Comparison of ENCODE assay signal across 24 cellular contexts in genomic region chrX:10514891-10515290, GRCh38.
DNase-seq lines count a peak whose midpoint lies in the region; ATAC-seq, FAIRE-seq and TF ChIP-seq lines count a peak whose summit lies in the region.
"Had no signal": no experiment of that assay in that cellular context is flagged by ENCODE, and none has a peak within 500 bp of the region (broad histone marks: within the 10 kb centered on the region; RNA-seq: fewer than 3 reads in every experiment).

No MANE protein-coding gene starts in this region.

- intact Hi-C loops in right cardiac atrium (cut with DNase I) = loop anchor here in 1 of 4 donors (5.0 kb wide), 1 partner anchor 33 kb away; no protein-coding TSS in a partner anchor

- H4K20me1 ChIP-seq in GM23338 (replicated peaks; ENCODE audit: insufficient read depth) = no peaks in the 10 kb centered on the region

- no peak overlapping the region for H3K4me3 Mint-ChIP-seq in GM23338
- H3K4me3 Mint-ChIP-seq: activated CD4-positive, alpha-beta T cell treated with anti-CD3 and anti-CD28 coated beads, Interleukin-2, amount 10 ng/mL, durations not matched to agents 24 days and 14 days; activated naive CD4-positive, alpha-beta T cell treated with anti-CD3 and anti-CD28 coated beads, Interleukin-2, amount 10 ng/mL, durations not matched to agents 7 days and 5 days; activated T-cell treated with anti-CD3 and anti-CD28 coated beads, Interleukin-2, amount 50 U/mL, for 72 hours; central memory CD8-positive, alpha-beta T cell had no signal

- H3K79me2 ChIP-seq in GM23338 (replicated peaks; ENCODE audit: insufficient read depth) = 0 out of 2 replicates have a peak, but pooled peaks cover 12% of the 10 kb centered on the region

- no peaks in the 10 kb centered on the region for H3K9me3 Mint-ChIP-seq in GM23338
- H3K9me3 Mint-ChIP-seq: activated CD4-positive, alpha-beta T cell treated with anti-CD3 and anti-CD28 coated beads, Interleukin-2, amount 10 ng/mL, durations not matched to agents 24 days and 14 days; activated naive CD4-positive, alpha-beta T cell treated with anti-CD3 and anti-CD28 coated beads, Interleukin-2, amount 10 ng/mL, durations not matched to agents 7 days and 5 days had no signal

- peak; percentile 36 for FAIRE-seq in colon (lab: Jason Lieb, UNC)
- FAIRE-seq: H1, K562, urothelium cell line had no signal

- H3K4me2 ChIP-seq in GM23338 = no peak overlapping the region

- 15% methylated on average over 6 of the region's 6 CpGs for whole genome bisulfite sequencing in right cardiac atrium

- no peak for TF ChIP-seq CTCF in GM23338 (conservative IDR thresholded peaks at IDR 0.05; ENCODE audit: low read depth in 2 of 2)

- H3K36me3 Mint-ChIP-seq in GM23338 (ENCODE audit: low read depth) = peaks cover 16% of the 10 kb centered on the region; the same call in 2 of the 3 replicates
- H3K36me3 Mint-ChIP-seq: activated naive CD4-positive, alpha-beta T cell treated with anti-CD3 and anti-CD28 coated beads, Interleukin-2, amount 10 ng/mL, durations not matched to agents 7 days and 5 days had no signal

- H3K27me3 Mint-ChIP-seq in GM23338 (ENCODE audit: insufficient read depth, low read depth, poor library complexity) = peaks cover 1% of the 10 kb centered on the region
- H3K27me3 Mint-ChIP-seq: activated CD4-positive, alpha-beta T cell treated with anti-CD3 and anti-CD28 coated beads, Interleukin-2, amount 10 ng/mL, durations not matched to agents 24 days and 14 days; activated naive CD4-positive, alpha-beta T cell treated with anti-CD3 and anti-CD28 coated beads, Interleukin-2, amount 10 ng/mL, durations not matched to agents 7 days and 5 days; central memory CD8-positive, alpha-beta T cell; progenitor cell of endocrine pancreas had no signal

- H3K4me1 ChIP-seq in GM23338 (ENCODE audit: insufficient read depth) (peaks cover 24% of the 10 kb centered on the region), right cardiac atrium (ENCODE audit: control insufficient read depth, insufficient read depth, low read length) (peaks cover 1% of the 10 kb centered on the region)

- no peak overlapping the region for H3K27ac ChIP-seq in GM23338 (ENCODE audit: low read depth)
- H3K27ac ChIP-seq in right cardiac atrium (ENCODE audit: low read length) = peak overlapping the region; percentile 13
- H3K27ac ChIP-seq: C4-2B, skin epidermis, VCaP had no signal

- H3K9me3 ChIP-seq in right cardiac atrium (ENCODE audit: control insufficient read depth, low read length) = no peaks in the 10 kb centered on the region

- no peak for ATAC-seq in GM23338
- peak in 1 of 2 donors; percentile 57 for ATAC-seq in right cardiac atrium
- no peak for ATAC-seq in GM19324 (IDR thresholded peaks at IDR 0.05; ENCODE audit: low FRiP score, unreplicated experiment)
- ATAC-seq: activated T-cell treated with anti-CD3 and anti-CD28 coated beads, Interleukin-2, amount 50 U/mL, for 72 hours; K562 had no signal

- peak overlapping the region; percentile 65; the same call in 1 of the 2 replicates for H3K27ac Mint-ChIP-seq in GM23338
- H3K27ac Mint-ChIP-seq: activated CD4-positive, alpha-beta T cell treated with anti-CD3 and anti-CD28 coated beads, Interleukin-2, amount 10 ng/mL, durations not matched to agents 24 days and 14 days; activated naive CD4-positive, alpha-beta T cell treated with anti-CD3 and anti-CD28 coated beads, Interleukin-2, amount 10 ng/mL, durations not matched to agents 7 days and 5 days; activated T-cell treated with anti-CD3 and anti-CD28 coated beads, Interleukin-2, amount 50 U/mL, for 72 hours; progenitor cell of endocrine pancreas had no signal

- no peak overlapping the region for H3K4me3 ChIP-seq in GM23338
- H3K4me3 ChIP-seq in right cardiac atrium (ENCODE audit: low read length) = no peak overlapping the region
- H3K4me3 ChIP-seq: K562, skin epidermis had no signal

- H3F3A ChIP-seq in GM23338 (replicated peaks; ENCODE audit: low read depth) = peaks cover 1% of the 10 kb centered on the region; the same call in 1 of the 2 replicates

- peaks cover 27% of the 10 kb centered on the region for H3K4me1 Mint-ChIP-seq in GM23338
- H3K4me1 Mint-ChIP-seq: activated CD4-positive, alpha-beta T cell treated with anti-CD3 and anti-CD28 coated beads, Interleukin-2, amount 10 ng/mL, durations not matched to agents 24 days and 14 days; activated naive CD4-positive, alpha-beta T cell treated with anti-CD3 and anti-CD28 coated beads, Interleukin-2, amount 10 ng/mL, durations not matched to agents 7 days and 5 days; central memory CD8-positive, alpha-beta T cell had no signal

- DNase-seq in AG08396 (ENCODE audit: low spot score) (peak; percentile 12), GM23338 (ENCODE audit: low spot score) (no peak), right cardiac atrium (no peak), DMS114 treated with DMSO at 0.1 percent for 48 hours (lab: John Stamatoyannopoulos, UW; ENCODE audit: unreplicated experiment) (no peak), DMS153 treated with DMSO at 0.1 percent for 48 hours (lab: John Stamatoyannopoulos, UW; ENCODE audit: unreplicated experiment) (no peak)
- no peak for DNase-seq in stimulated activated CD4-positive, alpha-beta T cell treated with anti-CD3 and anti-CD28 coated beads, Interleukin-12 subunit alpha, Interleukin-12 subunit beta, amount 100 ng/mL, for 4 hours
- DNase-seq: activated CD4-positive, alpha-beta T cell treated with anti-CD3 and anti-CD28 coated beads, Interleukin-2, amount 10 ng/mL, durations not matched to agents 24 days and 14 days; activated naive CD4-positive, alpha-beta T cell treated with anti-CD3 and anti-CD28 coated beads, Interleukin-2, amount 10 ng/mL, durations not matched to agents 7 days and 5 days; activated T-cell treated with anti-CD3 and anti-CD28 coated beads, Interleukin-2, amount 50 U/mL, for 72 hours; kidney; MM.1S; NCI-H1436; NCI-H2107; stimulated activated CD4-positive, alpha-beta T cell treated with anti-CD3 and anti-CD28 coated beads, Interleukin-1b, Interleukin-23, amount 100 ng/mL, for 48 hours had no signal

- H3K27me3 ChIP-seq in GM23338 (ENCODE audit: insufficient read depth) (no peaks in the 10 kb centered on the region), right cardiac atrium (ENCODE audit: control insufficient read depth, insufficient read depth) (no peaks in the 10 kb centered on the region)

- H3K9me2 ChIP-seq in GM23338 (ENCODE audit: insufficient read depth) = no peaks in the 10 kb centered on the region

- no peaks in the 10 kb centered on the region for H3K36me3 ChIP-seq in GM23338 (ENCODE audit: insufficient read depth)

- H2AFZ ChIP-seq in GM23338 = no peak overlapping the region

TF ChIP-seq in GM23338, 12 proteins besides CTCF, POLR2A, EP300 and RAD21 (continues in another document):
- TF ChIP-seq JUNB (IDR thresholded peaks at IDR 0.05; ENCODE audit: unreplicated experiment) (no peak), ZNF331 (CRISPR knock-in tag; IDR thresholded peaks at IDR 0.05; ENCODE audit: low read depth) (no peak), ZNF114 (CRISPR knock-in tag; IDR thresholded peaks at IDR 0.05) (no peak), ETS1 (IDR thresholded peaks at IDR 0.05) (no peak), EZH2phosphoT487 (IDR thresholded peaks at IDR 0.05; ENCODE audit: unreplicated experiment) (no peak), EZH2 (IDR thresholded peaks at IDR 0.05; ENCODE audit: low read depth, unreplicated experiment) (no peak), CREB1 (CRISPR knock-in tag; IDR thresholded peaks at IDR 0.05; ENCODE audit: low read depth) (no peak)
